Comparison of ENCODE assay signal across 38 cellular contexts in the genomic region with DNA sequence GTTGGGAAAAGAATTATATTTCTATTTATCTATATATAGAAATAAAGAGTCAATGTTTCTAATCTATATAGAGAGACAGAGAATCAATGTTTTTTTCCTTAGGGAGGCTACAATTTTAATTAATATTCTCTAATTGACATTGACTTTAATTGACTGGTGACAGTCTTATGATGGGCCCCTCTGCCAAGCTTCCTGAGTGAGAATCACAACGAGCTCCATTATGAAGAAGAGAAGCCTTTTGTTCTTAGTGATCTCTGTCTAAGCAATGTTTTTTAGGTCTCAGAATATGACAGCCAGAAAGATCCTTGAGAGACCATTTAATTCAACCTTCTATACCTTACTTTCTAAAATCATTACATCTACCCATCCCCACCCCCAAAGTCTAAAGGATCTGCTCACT.
"Had no signal": no experiment of that assay in that cellular context is flagged by ENCODE, and none has a peak within 500 bp of the region (broad histone marks: within the 10 kb centered on the region; RNA-seq: fewer than 3 reads in every experiment).

No MANE protein-coding gene starts in this region.

- ATAC-seq: activated CD8-positive, alpha-beta T cell treated with anti-CD3 and anti-CD28 coated beads for 36 hours; activated T-cell treated with anti-CD3 and anti-CD28 coated beads, Interleukin-2, amount 50 U/mL, for 72 hours; activated T-helper 17 cell treated with anti-CD3 and anti-CD28 coated beads, Interleukin-2, amount 50 U/mL, for 72 hours; K562; PC-3; SK-N-SH treated with all-trans-retinoic acid at 6 μM for 48 hours had no signal

- DNase-seq: activated B cell treated with CpG ODN at 0.5 μM for 24 hours; activated CD4-positive, alpha-beta T cell treated with anti-CD3 and anti-CD28 coated beads for 4 hours; activated CD4-positive, alpha-beta T cell treated with anti-CD3 and anti-CD28 coated beads, Interleukin-2, amount 50 U/mL, for 4 hours; activated CD4-positive, CD25-positive, alpha-beta regulatory T cell treated with anti-CD3 and anti-CD28 coated beads, Interleukin-2, amount 50 U/mL, for 72 hours; activated CD8-positive, alpha-beta T cell treated with anti-CD3 and anti-CD28 coated beads for 36 hours; activated effector memory CD4-positive, alpha-beta T cell treated with anti-CD3 and anti-CD28 coated beads, Interleukin-2, amount 50 U/mL, for 16 hours; activated naive CD4-positive, alpha-beta T cell; activated naive CD4-positive, alpha-beta T cell treated with anti-CD3 and anti-CD28 coated beads, Interleukin-2, amount 50 U/mL, for 16 hours; activated naive CD8-positive, alpha-beta T cell treated with anti-CD3 and anti-CD28 coated beads for 36 hours; activated T-cell treated with anti-CD3 and anti-CD28 coated beads, Interleukin-2, amount 50 U/mL, for 1 hour; activated T-cell treated with anti-CD3 and anti-CD28 coated beads, Interleukin-2, amount 50 U/mL, for 72 hours; amniotic stem cell; NCI-H1092 treated with DMSO at 0.1 percent for 48 hours; NCI-H146; NCI-H187; NCI-H2029 treated with DMSO at 0.1 percent for 48 hours; NCI-H2107; NCI-H226; NCI-H446 treated with DMSO at 0.1 percent for 48 hours; NCI-H524; NCI-H69; NCI-H82; NK-92 treated with Interleukin-12 subunit alpha and Interleukin-12 subunit beta, amount 100 ng/mL, for 24 hours; PC-3; Peyer's patch; RPMI8226; SHP77 treated with DMSO at 0.1 percent for 48 hours; SW 1271; T-helper 1 cell; T-helper 2 cell; T-helper 9 cell had no signal

- H3K27ac ChIP-seq: ascending aorta, cardiac muscle cell, Peyer's patch, SJSA1, VCaP had no signal
